Comparison of ENCODE assay signal across 17 cellular contexts in genomic region chr3:122315619-122316018, GRCh38. TPM values are rescaled to one million over a fixed set of nuclear protein-coding genes. Genes with fewer than 3 reads are reported as not detected.
"Had no signal": no experiment of that assay in that cellular context is flagged by ENCODE, and none has a peak within 500 bp of the region (broad histone marks: within the 10 kb centered on the region; RNA-seq: fewer than 3 reads in every experiment).

No MANE protein-coding gene starts in this region.

- DNase-seq: activated CD4-positive, alpha-beta T cell treated with anti-CD3 and anti-CD28 coated beads, Interleukin-2, amount 50 U/mL, for 48 hours; activated CD4-positive, CD25-positive, alpha-beta regulatory T cell treated with anti-CD3 and anti-CD28 coated beads, Interleukin-2, amount 50 U/mL, for 72 hours; activated effector memory CD4-positive, alpha-beta T cell treated with anti-CD3 and anti-CD28 coated beads, Interleukin-2, amount 50 U/mL, for 16 hours; activated naive CD8-positive, alpha-beta T cell treated with anti-CD3 and anti-CD28 coated beads, Interleukin-2, amount 10 ng/mL, durations not matched to agents 7 days and 5 days; activated T-cell treated with anti-CD3 and anti-CD28 coated beads, Interleukin-2, amount 50 U/mL, for 4 hours; anterior cingulate cortex; heart left ventricle; kidney glomerular epithelial cell; sigmoid colon; stimulated activated CD4-positive, alpha-beta T cell treated with anti-CD3 and anti-CD28 coated beads, Interleukin-12 subunit alpha, Interleukin-12 subunit beta, amount 100 ng/mL, for 4 hours; stimulated activated naive CD4-positive, alpha-beta T cell; substantia nigra; transverse colon had no signal

- H3K4me3 ChIP-seq: heart left ventricle, sigmoid colon, transverse colon had no signal

- H3K4me1 ChIP-seq: sigmoid colon had no signal

- ATAC-seq: activated T-cell treated with anti-CD3 and anti-CD28 coated beads, Interleukin-2, amount 50 U/mL, for 4 hours; heart left ventricle had no signal

- H3K27ac ChIP-seq: heart left ventricle, sigmoid colon had no signal

- H3K36me3 ChIP-seq: heart left ventricle, sigmoid colon, transverse colon had no signal

- H3K27me3 ChIP-seq: sigmoid colon, transverse colon had no signal

- H3K9me3 ChIP-seq: sigmoid colon, transverse colon had no signal

- FAIRE-seq: frontal cortex had no signal

RNA-seq across cellular contexts. Expression of gene CSTA, which starts 9.4 kb away (rescaled TPM):
- total RNA-seq: activated naive CD8-positive, alpha-beta T cell treated with anti-CD3 and anti-CD28 coated beads, Interleukin-2, amount 10 ng/mL, durations not matched to agents 7 days and 5 days; activated T-cell treated with anti-CD3 and anti-CD28 coated beads, Interleukin-2, amount 50 U/mL, for 4 hours; frontal cortex; osteocyte; pulmonary artery endothelial cell had no signal
- polyA plus RNA-seq: neural cell had no signal
